16 cellular contexts compared by ENCODE assay signal in the genomic region with DNA sequence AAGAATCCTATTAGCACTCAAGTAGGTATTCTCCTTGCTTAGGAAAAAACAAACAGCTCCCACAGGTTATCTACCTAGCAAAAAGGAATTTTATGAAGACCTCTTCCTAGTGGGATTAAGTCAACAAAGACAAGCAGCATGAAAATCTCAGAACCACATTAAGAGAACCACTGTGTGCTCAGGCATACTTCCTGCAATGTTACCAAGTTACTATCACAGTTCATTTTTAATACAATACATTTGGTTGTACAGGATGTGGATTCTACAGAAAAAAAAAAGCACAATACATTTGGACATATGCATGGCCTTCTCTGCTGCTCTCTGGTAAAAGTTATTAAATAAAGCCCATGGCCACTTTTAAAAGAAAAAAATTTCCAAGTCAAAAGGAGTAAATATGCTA.
"Had no signal": no experiment of that assay in that cellular context is flagged by ENCODE, and none has a peak within 500 bp of the region (broad histone marks: within the 10 kb centered on the region; RNA-seq: fewer than 3 reads in every experiment).

No MANE protein-coding gene starts in this region.

- H3K9me3 Mint-ChIP-seq: activated CD4-positive, alpha-beta memory T cell treated with anti-CD3 and anti-CD28 coated beads for 36 hours; dendritic cell treated with granulocyte-macrophage colony-stimulating factor and Interleukin-4, amounts not matched to agents 40 ng/mL and 50 ng/mL, for 4 days; immature natural killer cell; naive thymus-derived CD8-positive, alpha-beta T cell had no signal

- H3K4me3 Mint-ChIP-seq: activated CD4-positive, alpha-beta memory T cell treated with anti-CD3 and anti-CD28 coated beads for 36 hours; activated CD4-positive, alpha-beta T cell treated with anti-CD3 and anti-CD28 coated beads for 36 hours; activated CD8-positive, alpha-beta memory T cell treated with anti-CD3 and anti-CD28 coated beads, Interleukin-2, amount 10 ng/mL, durations not matched to agents 7 days and 5 days; activated naive CD8-positive, alpha-beta T cell; dendritic cell treated with granulocyte-macrophage colony-stimulating factor and Interleukin-4, amounts not matched to agents 40 ng/mL and 50 ng/mL, for 4 days; immature natural killer cell; naive thymus-derived CD8-positive, alpha-beta T cell; stimulated activated naive B cell treated with anti-CD40 and anti-IgM and Interleukin-4, amounts not matched to agents 10 μg/mL and 1 μg/mL and 100 μg/mL, for 72 hours had no signal

- H3K27me3 Mint-ChIP-seq: activated CD4-positive, alpha-beta memory T cell treated with anti-CD3 and anti-CD28 coated beads for 36 hours; activated CD4-positive, alpha-beta T cell treated with anti-CD3 and anti-CD28 coated beads for 36 hours; activated CD8-positive, alpha-beta memory T cell treated with anti-CD3 and anti-CD28 coated beads, Interleukin-2, amount 10 ng/mL, durations not matched to agents 7 days and 5 days; activated naive CD8-positive, alpha-beta T cell; dendritic cell treated with granulocyte-macrophage colony-stimulating factor and Interleukin-4, amounts not matched to agents 40 ng/mL and 50 ng/mL, for 4 days; naive thymus-derived CD8-positive, alpha-beta T cell; stimulated activated naive B cell treated with anti-CD40 and anti-IgM and Interleukin-4, amounts not matched to agents 10 μg/mL and 1 μg/mL and 100 μg/mL, for 72 hours had no signal

- DNase-seq: activated CD4-positive, alpha-beta memory T cell treated with anti-CD3 and anti-CD28 coated beads for 36 hours; activated CD4-positive, alpha-beta T cell treated with anti-CD3 and anti-CD28 coated beads for 36 hours; activated CD8-positive, alpha-beta memory T cell treated with anti-CD3 and anti-CD28 coated beads, Interleukin-2, amount 10 ng/mL, durations not matched to agents 7 days and 5 days; effector CD8-positive, alpha-beta T cell; kidney glomerular epithelial cell; left ventricle myocardium inferior; mucosa of descending colon; naive thymus-derived CD8-positive, alpha-beta T cell; nucleus accumbens; retina; stimulated activated naive B cell treated with anti-CD40 and anti-IgM and Interleukin-4, amounts not matched to agents 10 μg/mL and 1 μg/mL and 100 μg/mL, for 72 hours; upper lobe of left lung had no signal

- H3K36me3 Mint-ChIP-seq: activated CD4-positive, alpha-beta memory T cell treated with anti-CD3 and anti-CD28 coated beads for 36 hours; immature natural killer cell had no signal

- H3K27me3 ChIP-seq: upper lobe of left lung had no signal

- H3K9me3 ChIP-seq: left ventricle myocardium inferior, mucosa of descending colon, thoracic aorta, upper lobe of left lung had no signal

- H3K36me3 ChIP-seq: left ventricle myocardium inferior, thoracic aorta, upper lobe of left lung had no signal

- H3K27ac Mint-ChIP-seq: activated CD4-positive, alpha-beta memory T cell treated with anti-CD3 and anti-CD28 coated beads for 36 hours; activated CD4-positive, alpha-beta T cell treated with anti-CD3 and anti-CD28 coated beads for 36 hours; activated CD8-positive, alpha-beta memory T cell treated with anti-CD3 and anti-CD28 coated beads, Interleukin-2, amount 10 ng/mL, durations not matched to agents 7 days and 5 days; activated naive CD8-positive, alpha-beta T cell; dendritic cell treated with granulocyte-macrophage colony-stimulating factor and Interleukin-4, amounts not matched to agents 40 ng/mL and 50 ng/mL, for 4 days; naive thymus-derived CD8-positive, alpha-beta T cell had no signal

- ATAC-seq: activated CD4-positive, alpha-beta T cell treated with anti-CD3 and anti-CD28 coated beads for 36 hours; activated CD8-positive, alpha-beta memory T cell treated with anti-CD3 and anti-CD28 coated beads, Interleukin-2, amount 10 ng/mL, durations not matched to agents 7 days and 5 days; mucosa of descending colon; naive thymus-derived CD8-positive, alpha-beta T cell; stimulated activated naive B cell treated with anti-CD40 and anti-IgM and Interleukin-4, amounts not matched to agents 10 μg/mL and 1 μg/mL and 100 μg/mL, for 72 hours had no signal

- H3K27ac ChIP-seq: left ventricle myocardium inferior, thoracic aorta, upper lobe of left lung had no signal

- H3K4me3 ChIP-seq: left ventricle myocardium inferior, mucosa of descending colon, thoracic aorta, upper lobe of left lung had no signal
